ENCODE assay signal across 13 cellular contexts in genomic region chr9:77946969-77947368, GRCh38.
DNase-seq lines count a peak whose midpoint lies in the region; ATAC-seq and TF ChIP-seq lines count a peak whose summit lies in the region.
"Had no signal": no experiment of that assay in that cellular context is flagged by ENCODE, and none has a peak within 500 bp of the region (broad histone marks: within the 10 kb centered on the region; RNA-seq: fewer than 3 reads in every experiment).

No MANE protein-coding gene starts in this region.

- H3K4me3 Mint-ChIP-seq in endothelial cell (ENCODE audit: unreplicated experiment) (no peak overlapping the region), mesothelial cell of epicardium (no peak overlapping the region)

- DNase-seq in DND-41 (no peak), NCI-H1417 treated with DMSO at 0.1 percent for 48 hours (lab: John Stamatoyannopoulos, UW) (peak; percentile 4), pons (ENCODE audit: low spot score) (peak; percentile 58), endothelial cell (ENCODE audit: low spot score) (no peak), activated gamma-delta T cell (lab: John Stamatoyannopoulos, UW) (no peak), mesothelial cell of epicardium (ENCODE audit: low spot score in 2 of 2, unreplicated experiment in 2 of 2) (no peak)
- DNase-seq: EL, kidney, NCI-H510A, small intestine had no signal

- TF ChIP-seq CTCF in DND-41 (IDR thresholded peaks at IDR 0.05; ENCODE audit: borderline replicate concordance, extremely low read depth, low read length, poor library complexity, severe bottlenecking): no peak
- no peak for TF ChIP-seq CTCF in endothelial cell (IDR thresholded peaks at IDR 0.05; ENCODE audit: unreplicated experiment)
- TF ChIP-seq CTCF in mesothelial cell of epicardium (IDR thresholded peaks at IDR 0.05; ENCODE audit: unreplicated experiment): no peak

- WGBS in esophagus, 2 donors: 26 to 34% methylated on average over 4 of the region's 4 CpGs

- H3K27me3 ChIP-seq in DND-41 (ENCODE audit: insufficient read depth, low read length, poor library complexity) (no peaks in the 10 kb centered on the region), esophagus (ENCODE audit: control insufficient read depth in 1 of 2, insufficient read depth in 2 of 2, low read length in 2 of 2) (no peaks in the 10 kb centered on the region)

- H3K36me3 Mint-ChIP-seq in endothelial cell (ENCODE audit: low read depth, unreplicated experiment): peaks cover 3% of the 10 kb centered on the region
- H3K36me3 Mint-ChIP-seq in mesothelial cell of epicardium: peaks cover 3% of the 10 kb centered on the region

- H3K27ac ChIP-seq in DND-41 (ENCODE audit: low read length) (peak overlapping the region; percentile 39; the same call in 1 of the 2 replicates), esophagus (ENCODE audit: low read depth in 2 of 2, low read length in 1 of 2) (peak overlapping the region; percentile 64 to 75)
- H3K27ac ChIP-seq: epithelial cell of prostate, VCaP had no signal

- ATAC-seq in DND-41 (ENCODE audit: insufficient read depth, low read depth): no peak

- H3K4me3 ChIP-seq in DND-41 (ENCODE audit: low read depth in 1 of 2, low read length in 2 of 2) (no peak overlapping the region), esophagus (ENCODE audit: low read depth in 1 of 2, low read length in 2 of 2) (no peak overlapping the region)

- no peak overlapping the region for H2AFZ ChIP-seq in DND-41 (ENCODE audit: low read depth, low read length)

- peaks cover 43% of the 10 kb centered on the region for H3K4me1 Mint-ChIP-seq in endothelial cell (ENCODE audit: unreplicated experiment)
- peaks cover 37% of the 10 kb centered on the region for H3K4me1 Mint-ChIP-seq in mesothelial cell of epicardium

- H3K9me3 Mint-ChIP-seq in endothelial cell (ENCODE audit: unreplicated experiment) (no peaks in the 10 kb centered on the region), mesothelial cell of epicardium (no peaks in the 10 kb centered on the region)

- no peak overlapping the region for H3K27ac Mint-ChIP-seq in endothelial cell (ENCODE audit: unreplicated experiment)
- H3K27ac Mint-ChIP-seq in mesothelial cell of epicardium: no peak overlapping the region

- no peak overlapping the region for H3K9ac ChIP-seq in DND-41 (ENCODE audit: low read depth, low read length)

- H3K9me3 ChIP-seq in DND-41 (ENCODE audit: insufficient read depth, low read length, severe bottlenecking): no peaks in the 10 kb centered on the region
- no peaks in the 10 kb centered on the region for H3K9me3 ChIP-seq in esophagus (ENCODE audit: control insufficient read depth in 2 of 2, insufficient read depth in 1 of 2, low read depth in 1 of 2, low read length in 1 of 2)

- no peaks in the 10 kb centered on the region for H3K36me3 ChIP-seq in DND-41 (ENCODE audit: insufficient read depth, low read length)
- no peaks in the 10 kb centered on the region for H3K36me3 ChIP-seq in esophagus (ENCODE audit: control insufficient read depth in 2 of 2, insufficient read depth in 2 of 2, low read length in 1 of 2)

- H3K27me3 Mint-ChIP-seq in endothelial cell (ENCODE audit: unreplicated experiment) (peaks cover 2% of the 10 kb centered on the region), mesothelial cell of epicardium (ENCODE audit: low read depth) (no peaks in the 10 kb centered on the region)

- H3K4me1 ChIP-seq in DND-41 (ENCODE audit: insufficient read depth, low read length): peaks cover 46% of the 10 kb centered on the region
- peaks cover 10 to 17% of the 10 kb centered on the region in 2 donors for H3K4me1 ChIP-seq in esophagus (ENCODE audit: control insufficient read depth in 2 of 2, insufficient read depth in 2 of 2, low read length in 1 of 2)

- H4K20me1 ChIP-seq in DND-41 (ENCODE audit: insufficient read depth, low read length): peaks cover 55% of the 10 kb centered on the region

- H3K4me2 ChIP-seq in DND-41 (ENCODE audit: insufficient read depth, low read length): no peak overlapping the region

- peaks cover 100% of the 10 kb centered on the region for H3K79me2 ChIP-seq in DND-41 (ENCODE audit: insufficient read depth, low read length)

Comparison
In these comparisons a context has a peak if more than half of its experiments do, and no peak if none do; other contexts are left out.
1. DNase-seq: peak in NCI-H1417 treated with DMSO at 0.1 percent for 48 hours (single experiment) and pons (single experiment); none in DND-41 (single experiment), endothelial cell (single experiment), activated gamma-delta T cell (single experiment) and mesothelial cell of epicardium (0 of 2).